30 cellular contexts compared by ENCODE assay signal in genomic region chrX:124605518-124605917, GRCh38.
"Had no signal": no experiment of that assay in that cellular context is flagged by ENCODE, and none has a peak within 500 bp of the region (broad histone marks: within the 10 kb centered on the region; RNA-seq: fewer than 3 reads in every experiment).

No MANE protein-coding gene starts in this region.

- H3K27me3 Mint-ChIP-seq: activated CD4-positive, alpha-beta memory T cell treated with anti-CD3 and anti-CD28 coated beads for 36 hours; activated CD4-positive, alpha-beta T cell treated with anti-CD3 and anti-CD28 coated beads for 36 hours; activated CD4-positive, alpha-beta T cell treated with anti-CD3 and anti-CD28 coated beads, Interleukin-2, amount 10 ng/mL, durations not matched to agents 24 days and 14 days; activated CD8-positive, alpha-beta memory T cell treated with anti-CD3 and anti-CD28 coated beads, Interleukin-2, amount 10 ng/mL, durations not matched to agents 7 days and 5 days; activated naive CD4-positive, alpha-beta T cell treated with anti-CD3 and anti-CD28 coated beads, Interleukin-2, amount 10 ng/mL, durations not matched to agents 7 days and 5 days; activated naive CD8-positive, alpha-beta T cell treated with anti-CD3 and anti-CD28 coated beads, Interleukin-2, amount 10 ng/mL, durations not matched to agents 7 days and 5 days; central memory CD8-positive, alpha-beta T cell; dendritic cell treated with granulocyte-macrophage colony-stimulating factor and Interleukin-4, amounts not matched to agents 40 ng/mL and 50 ng/mL, for 4 days had no signal

- ATAC-seq: activated CD4-positive, alpha-beta T cell treated with anti-CD3 and anti-CD28 coated beads for 36 hours; activated CD8-positive, alpha-beta memory T cell treated with anti-CD3 and anti-CD28 coated beads, Interleukin-2, amount 10 ng/mL, durations not matched to agents 7 days and 5 days; activated CD8-positive, alpha-beta T cell treated with anti-CD3 and anti-CD28 coated beads, Interleukin-2, amount 10 ng/mL, durations not matched to agents 7 days and 5 days; activated naive CD4-positive, alpha-beta T cell treated with anti-CD3 and anti-CD28 coated beads, Interleukin-2, amount 50 U/mL, for 72 hours; activated T-cell treated with anti-CD3 and anti-CD28 coated beads, Interleukin-2, amount 50 U/mL, for 72 hours; gastroesophageal sphincter; heart right ventricle had no signal

- H3K27ac ChIP-seq: ascending aorta, breast epithelium, coronary artery, dorsolateral prefrontal cortex, esophagus muscularis mucosa, gastroesophageal sphincter, heart right ventricle had no signal

- H3K4me1 Mint-ChIP-seq: activated CD4-positive, alpha-beta T cell treated with anti-CD3 and anti-CD28 coated beads for 36 hours; activated CD4-positive, alpha-beta T cell treated with anti-CD3 and anti-CD28 coated beads, Interleukin-2, amount 10 ng/mL, durations not matched to agents 24 days and 14 days; activated CD8-positive, alpha-beta memory T cell treated with anti-CD3 and anti-CD28 coated beads, Interleukin-2, amount 10 ng/mL, durations not matched to agents 7 days and 5 days; activated naive CD4-positive, alpha-beta T cell treated with anti-CD3 and anti-CD28 coated beads, Interleukin-2, amount 10 ng/mL, durations not matched to agents 7 days and 5 days; activated naive CD8-positive, alpha-beta T cell treated with anti-CD3 and anti-CD28 coated beads, Interleukin-2, amount 10 ng/mL, durations not matched to agents 7 days and 5 days; endodermal cell had no signal

- H3K9me3 Mint-ChIP-seq: activated CD4-positive, alpha-beta memory T cell treated with anti-CD3 and anti-CD28 coated beads for 36 hours; activated CD4-positive, alpha-beta T cell treated with anti-CD3 and anti-CD28 coated beads, Interleukin-2, amount 10 ng/mL, durations not matched to agents 24 days and 14 days; activated naive CD4-positive, alpha-beta T cell treated with anti-CD3 and anti-CD28 coated beads, Interleukin-2, amount 10 ng/mL, durations not matched to agents 7 days and 5 days; activated naive CD4-positive, alpha-beta T cell treated with anti-CD3 and anti-CD28 coated beads, Interleukin-2, amount 50 U/mL, for 72 hours; activated naive CD8-positive, alpha-beta T cell treated with anti-CD3 and anti-CD28 coated beads, Interleukin-2, amount 10 ng/mL, durations not matched to agents 7 days and 5 days; activated T-cell treated with anti-CD3 and anti-CD28 coated beads, Interleukin-2, amount 50 U/mL, for 72 hours; brain; central memory CD8-positive, alpha-beta T cell; dendritic cell treated with granulocyte-macrophage colony-stimulating factor and Interleukin-4, amounts not matched to agents 40 ng/mL and 50 ng/mL, for 4 days; endodermal cell had no signal

- H3K27ac Mint-ChIP-seq: activated CD4-positive, alpha-beta memory T cell treated with anti-CD3 and anti-CD28 coated beads for 36 hours; activated CD4-positive, alpha-beta T cell treated with anti-CD3 and anti-CD28 coated beads for 36 hours; activated CD4-positive, alpha-beta T cell treated with anti-CD3 and anti-CD28 coated beads, Interleukin-2, amount 10 ng/mL, durations not matched to agents 24 days and 14 days; activated CD8-positive, alpha-beta memory T cell treated with anti-CD3 and anti-CD28 coated beads, Interleukin-2, amount 10 ng/mL, durations not matched to agents 7 days and 5 days; activated CD8-positive, alpha-beta T cell treated with anti-CD3 and anti-CD28 coated beads, Interleukin-2, amount 10 ng/mL, durations not matched to agents 7 days and 5 days; activated naive CD4-positive, alpha-beta T cell treated with anti-CD3 and anti-CD28 coated beads, Interleukin-2, amount 10 ng/mL, durations not matched to agents 7 days and 5 days; activated naive CD4-positive, alpha-beta T cell treated with anti-CD3 and anti-CD28 coated beads, Interleukin-2, amount 50 U/mL, for 72 hours; activated naive CD8-positive, alpha-beta T cell treated with anti-CD3 and anti-CD28 coated beads, Interleukin-2, amount 10 ng/mL, durations not matched to agents 7 days and 5 days; activated T-cell treated with anti-CD3 and anti-CD28 coated beads, Interleukin-2, amount 50 U/mL, for 72 hours; brain; dendritic cell treated with granulocyte-macrophage colony-stimulating factor and Interleukin-4, amounts not matched to agents 40 ng/mL and 50 ng/mL, for 4 days; endodermal cell had no signal

- H3K4me1 ChIP-seq: ascending aorta, breast epithelium, esophagus muscularis mucosa, gastroesophageal sphincter, heart right ventricle had no signal

- H3K9me3 ChIP-seq: ascending aorta, breast epithelium, esophagus muscularis mucosa, gastroesophageal sphincter, heart right ventricle had no signal

- H3K36me3 Mint-ChIP-seq: activated CD4-positive, alpha-beta memory T cell treated with anti-CD3 and anti-CD28 coated beads for 36 hours; activated CD8-positive, alpha-beta memory T cell treated with anti-CD3 and anti-CD28 coated beads, Interleukin-2, amount 10 ng/mL, durations not matched to agents 7 days and 5 days; activated naive CD4-positive, alpha-beta T cell treated with anti-CD3 and anti-CD28 coated beads, Interleukin-2, amount 10 ng/mL, durations not matched to agents 7 days and 5 days; activated naive CD4-positive, alpha-beta T cell treated with anti-CD3 and anti-CD28 coated beads, Interleukin-2, amount 50 U/mL, for 72 hours; activated naive CD8-positive, alpha-beta T cell treated with anti-CD3 and anti-CD28 coated beads, Interleukin-2, amount 10 ng/mL, durations not matched to agents 7 days and 5 days; brain had no signal

- H3K4me3 ChIP-seq: ascending aorta, breast epithelium, coronary artery, dorsolateral prefrontal cortex, esophagus muscularis mucosa, gastroesophageal sphincter, heart right ventricle had no signal

- H3K27me3 ChIP-seq: ascending aorta, esophagus muscularis mucosa, gastroesophageal sphincter, heart right ventricle had no signal

- H3K36me3 ChIP-seq: ascending aorta, breast epithelium, esophagus muscularis mucosa, gastroesophageal sphincter, heart right ventricle had no signal

- H3K4me3 Mint-ChIP-seq: activated CD4-positive, alpha-beta memory T cell treated with anti-CD3 and anti-CD28 coated beads for 36 hours; activated CD4-positive, alpha-beta T cell treated with anti-CD3 and anti-CD28 coated beads for 36 hours; activated CD4-positive, alpha-beta T cell treated with anti-CD3 and anti-CD28 coated beads, Interleukin-2, amount 10 ng/mL, durations not matched to agents 24 days and 14 days; activated CD8-positive, alpha-beta memory T cell treated with anti-CD3 and anti-CD28 coated beads, Interleukin-2, amount 10 ng/mL, durations not matched to agents 7 days and 5 days; activated CD8-positive, alpha-beta T cell treated with anti-CD3 and anti-CD28 coated beads, Interleukin-2, amount 10 ng/mL, durations not matched to agents 7 days and 5 days; activated naive CD4-positive, alpha-beta T cell treated with anti-CD3 and anti-CD28 coated beads, Interleukin-2, amount 10 ng/mL, durations not matched to agents 7 days and 5 days; activated naive CD8-positive, alpha-beta T cell treated with anti-CD3 and anti-CD28 coated beads, Interleukin-2, amount 10 ng/mL, durations not matched to agents 7 days and 5 days; activated T-cell treated with anti-CD3 and anti-CD28 coated beads, Interleukin-2, amount 50 U/mL, for 72 hours; brain; central memory CD8-positive, alpha-beta T cell; dendritic cell treated with granulocyte-macrophage colony-stimulating factor and Interleukin-4, amounts not matched to agents 40 ng/mL and 50 ng/mL, for 4 days; endodermal cell had no signal

- DNase-seq: activated CD4-positive, alpha-beta memory T cell treated with anti-CD3 and anti-CD28 coated beads for 36 hours; activated CD4-positive, alpha-beta T cell treated with anti-CD3 and anti-CD28 coated beads for 36 hours; activated CD4-positive, alpha-beta T cell treated with anti-CD3 and anti-CD28 coated beads, Interleukin-2, amount 10 ng/mL, durations not matched to agents 24 days and 14 days; activated CD4-positive, CD25-positive, alpha-beta regulatory T cell; activated CD4-positive, CD25-positive, alpha-beta regulatory T cell treated with anti-CD3 and anti-CD28 coated beads, Interleukin-2, amount 50 U/mL, for 72 hours; activated CD8-positive, alpha-beta memory T cell treated with anti-CD3 and anti-CD28 coated beads, Interleukin-2, amount 10 ng/mL, durations not matched to agents 7 days and 5 days; activated CD8-positive, alpha-beta memory T cell treated with anti-CD3 and anti-CD28 coated beads, Interleukin-2, amount 50 U/mL, for 4 hours; activated CD8-positive, alpha-beta T cell treated with anti-CD3 and anti-CD28 coated beads, Interleukin-2, amount 10 ng/mL, durations not matched to agents 7 days and 5 days; activated gamma-delta T cell; activated naive CD4-positive, alpha-beta T cell; activated naive CD4-positive, alpha-beta T cell treated with anti-CD3 and anti-CD28 coated beads, Interleukin-2, amount 10 ng/mL, durations not matched to agents 7 days and 5 days; activated naive CD8-positive, alpha-beta T cell treated with anti-CD3 and anti-CD28 coated beads, Interleukin-2, amount 10 ng/mL, durations not matched to agents 7 days and 5 days; activated T-cell treated with anti-CD3 and anti-CD28 coated beads, Interleukin-2, amount 50 U/mL, for 1 hour; activated T-cell treated with anti-CD3 and anti-CD28 coated beads, Interleukin-2, amount 50 U/mL, for 72 hours; dorsolateral prefrontal cortex; effector memory CD4-positive, alpha-beta T cell; endodermal cell; erythroblast; foreskin melanocyte; heart right ventricle; T-helper 2 cell had no signal
